In the genomic region with DNA sequence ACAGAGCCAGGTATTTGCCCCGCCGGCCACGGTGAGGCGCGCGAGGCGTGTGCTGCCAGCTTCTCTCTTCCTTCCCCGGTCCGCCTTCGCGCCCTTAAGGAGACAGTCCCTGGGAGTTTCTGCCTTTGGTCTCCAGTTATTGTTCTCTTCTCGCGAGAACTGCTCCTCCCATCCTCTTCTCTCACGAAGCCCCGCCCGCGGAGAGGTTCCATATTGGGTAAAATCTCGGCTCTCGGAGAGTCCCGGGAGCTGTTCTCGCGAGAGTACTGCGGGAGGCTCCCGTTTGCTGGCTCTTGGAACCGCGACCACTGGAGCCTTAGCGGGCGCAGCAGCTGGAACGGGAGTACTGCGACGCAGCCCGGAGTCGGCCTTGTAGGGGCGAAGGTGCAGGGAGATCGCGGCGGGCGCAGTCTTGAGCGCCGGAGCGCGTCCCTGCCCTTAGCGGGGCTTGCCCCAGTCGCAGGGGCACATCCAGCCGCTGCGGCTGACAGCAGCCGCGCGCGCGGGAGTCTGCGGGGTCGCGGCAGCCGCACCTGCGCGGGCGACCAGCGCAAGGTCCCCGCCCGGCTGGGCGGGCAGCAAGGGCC, we compare ENCODE assay signal across 1 cellular context.
TF ChIP-seq lines count a peak whose summit lies in the region.

TSS of gene MAPK14 (plus strand) at position 308 of the 587 bp plus-strand sequence. CDS start 350 bp downstream, outside the sequence.

TF ChIP-seq in H1, 55 proteins besides CTCF, POLR2A, EP300 and RAD21:
- TF ChIP-seq CBX8 (IDR thresholded peaks at IDR 0.05; ENCODE audit: borderline replicate concordance, low read depth, low read length) (no peak), POLR2AphosphoS5 (IDR thresholded peaks at IDR 0.05; ENCODE audit: low read depth, low read length) (peak; percentile 96), EZH2 (IDR thresholded peaks at IDR 0.05; ENCODE audit: low read depth, low read length, severe bottlenecking) (no peak), TBP (IDR thresholded peaks at IDR 0.05; ENCODE audit: low read depth, low read length) (peak; percentile 89), YY1 (IDR thresholded peaks at IDR 0.05; ENCODE audit: low read depth, low read length) (0 out of 2 replicates have a peak, but pooled peaks have one; percentile 15), GTF2F1 (IDR thresholded peaks at IDR 0.05; ENCODE audit: borderline replicate concordance, low read depth, low read length) (0 out of 2 replicates have a peak, but pooled peaks have one; percentile 51), HDAC2 (IDR thresholded peaks at IDR 0.05; ENCODE audit: borderline replicate concordance in 1 of 2, low read depth in 2 of 2, low read length in 2 of 2) (0 out of 4 replicates have a peak, but pooled peaks of 1 of the 2 experiments have one; percentile 15), SIN3A (conservative IDR thresholded peaks at IDR 0.05 in 1 of 2, IDR thresholded peaks at IDR 0.05 in 1 of 2; ENCODE audit: low read depth in 1 of 2, low read length in 2 of 2) (0 out of 4 replicates have a peak, but pooled peaks of 1 of the 2 experiments have one; percentile 50), ATF2 (IDR thresholded peaks at IDR 0.05; ENCODE audit: low read length) (peak; percentile 93), TAF7 (optimal IDR thresholded peaks at IDR 0.05; ENCODE audit: borderline replicate concordance, low read depth, low read length) (peak; percentile 92), CHD1 (IDR thresholded peaks at IDR 0.05; ENCODE audit: low read depth, low read length) (no peak), SRF (IDR thresholded peaks at IDR 0.05; ENCODE audit: low read depth, low read length) (peak; percentile 75; the same call in 1 of the 2 replicates), SUZ12 (IDR thresholded peaks at IDR 0.05; ENCODE audit: low read length) (no peak), TAF1 (IDR thresholded peaks at IDR 0.05; ENCODE audit: low read depth, low read length) (peak; percentile 95), KDM4A (IDR thresholded peaks at IDR 0.05; ENCODE audit: low read depth, low read length, severe bottlenecking) (peak; percentile 97), CREB1 (IDR thresholded peaks at IDR 0.05) (peak; percentile 4; the same call in 1 of the 2 replicates), BACH1 (IDR thresholded peaks at IDR 0.05; ENCODE audit: low read length) (peak; percentile 73; the same call in 1 of the 2 replicates), PHF8 (conservative IDR thresholded peaks at IDR 0.05; ENCODE audit: low read depth, low read length) (peak; percentile 89), BRCA1 (IDR thresholded peaks at IDR 0.05; ENCODE audit: low read depth, low read length) (peak; percentile 99), ASH2L (IDR thresholded peaks at IDR 0.05; ENCODE audit: low read length) (no peak), NRF1 (IDR thresholded peaks at IDR 0.05; ENCODE audit: low read depth, low read length) (no peak), CHD2 (IDR thresholded peaks at IDR 0.05; ENCODE audit: low read length) (peak; percentile 100)
